Comparison of ENCODE assay signal across 24 cellular contexts in genomic region chr7:158265743-158266080, GRCh38.
DNase-seq lines count a peak whose midpoint lies in the region; ATAC-seq and TF ChIP-seq lines count a peak whose summit lies in the region.
"Had no signal": no experiment of that assay in that cellular context is flagged by ENCODE, and none has a peak within 500 bp of the region (broad histone marks: within the 10 kb centered on the region; RNA-seq: fewer than 3 reads in every experiment).

No MANE protein-coding gene starts in this region.

- H2BK120ac ChIP-seq in neuronal stem cell (ENCODE audit: low read depth, low read length): no peak overlapping the region

- no peaks in the 10 kb centered on the region for H3K4me1 Mint-ChIP-seq in activated naive CD8-positive, alpha-beta T cell treated with anti-CD3 and anti-CD28 coated beads, Interleukin-2, amount 10 ng/mL, durations not matched to agents 7 days and 5 days
- no peaks in the 10 kb centered on the region for H3K4me1 Mint-ChIP-seq in activated naive CD8-positive, alpha-beta T cell treated with anti-CD3 and anti-CD28 coated beads for 36 hours
- no peaks in the 10 kb centered on the region for H3K4me1 Mint-ChIP-seq in chondrocyte (ENCODE audit: low read depth)

- POLR2A ChIA-PET in activated naive CD8-positive, alpha-beta T cell treated with anti-CD3 and anti-CD28 coated beads, Interleukin-2, amount 10 ng/mL, durations not matched to agents 7 days and 5 days (lab: Charles Lee): no interaction called here

- intact Hi-C loops in upper lobe of right lung (cut with DNase I): no loop called here

- H2BK5ac ChIP-seq in neuronal stem cell (ENCODE audit: low read length): no peak overlapping the region

- H3K79me1 ChIP-seq in neuronal stem cell (ENCODE audit: low read depth, low read length): peaks cover 3% of the 10 kb centered on the region

- H3K36me3 Mint-ChIP-seq in activated naive CD8-positive, alpha-beta T cell treated with anti-CD3 and anti-CD28 coated beads, Interleukin-2, amount 10 ng/mL, durations not matched to agents 7 days and 5 days: no peaks in the 10 kb centered on the region
- no peaks in the 10 kb centered on the region for H3K36me3 Mint-ChIP-seq in activated naive CD8-positive, alpha-beta T cell treated with anti-CD3 and anti-CD28 coated beads for 36 hours
- H3K36me3 Mint-ChIP-seq in chondrocyte (ENCODE audit: low read depth): no peaks in the 10 kb centered on the region

- no peaks in the 10 kb centered on the region for H3K27me3 Mint-ChIP-seq in activated naive CD8-positive, alpha-beta T cell treated with anti-CD3 and anti-CD28 coated beads, Interleukin-2, amount 10 ng/mL, durations not matched to agents 7 days and 5 days
- H3K27me3 Mint-ChIP-seq in activated naive CD8-positive, alpha-beta T cell treated with anti-CD3 and anti-CD28 coated beads for 36 hours: no peaks in the 10 kb centered on the region
- H3K27me3 Mint-ChIP-seq in chondrocyte (ENCODE audit: low read depth): no peaks in the 10 kb centered on the region

- no peak overlapping the region for H3K23ac ChIP-seq in neuronal stem cell (ENCODE audit: low read depth, low read length, poor library complexity)

- H2AFZ ChIP-seq in neuronal stem cell (ENCODE audit: low read length): no peak overlapping the region

- H4K91ac ChIP-seq in neuronal stem cell (ENCODE audit: low read depth, low read length, poor library complexity): no peak overlapping the region

- H3K4me3 Mint-ChIP-seq in activated naive CD8-positive, alpha-beta T cell treated with anti-CD3 and anti-CD28 coated beads, Interleukin-2, amount 10 ng/mL, durations not matched to agents 7 days and 5 days: no peak overlapping the region
- H3K4me3 Mint-ChIP-seq in activated naive CD8-positive, alpha-beta T cell treated with anti-CD3 and anti-CD28 coated beads for 36 hours: no peak overlapping the region
- no peak overlapping the region for H3K4me3 Mint-ChIP-seq in chondrocyte (ENCODE audit: unreplicated experiment)

- no peak overlapping the region for H3K4me3 ChIP-seq in neuronal stem cell (ENCODE audit: low read length in 2 of 2)
- no peak overlapping the region for H3K4me3 ChIP-seq in upper lobe of right lung
- H3K4me3 ChIP-seq: SJCRH30 had no signal

- H3K4ac ChIP-seq in neuronal stem cell (ENCODE audit: low read length): no peak overlapping the region

- H3K4me2 ChIP-seq in neuronal stem cell (ENCODE audit: insufficient read depth, low read length, poor library complexity, severe bottlenecking): no peak overlapping the region

- H3K27me3 ChIP-seq in neuronal stem cell (ENCODE audit: control insufficient read depth in 3 of 3, insufficient read depth in 3 of 3, low read depth in 1 of 3, low read length in 3 of 3): peaks cover 0 to 8% (median 0%) of the 10 kb centered on the region in 3 experiments
- H3K27me3 ChIP-seq in upper lobe of right lung: no peaks in the 10 kb centered on the region
- H3K27me3 ChIP-seq: SJCRH30 had no signal

- H2BK12ac ChIP-seq in neuronal stem cell (ENCODE audit: low read length): no peak overlapping the region

- H3K4me1 ChIP-seq in neuronal stem cell (ENCODE audit: control insufficient read depth in 2 of 2, insufficient read depth in 1 of 2, low read depth in 1 of 2, low read length in 2 of 2): peaks cover 0 to 14% of the 10 kb centered on the region in 2 donors
- H3K4me1 ChIP-seq in upper lobe of right lung: no peaks in the 10 kb centered on the region
- H3K4me1 ChIP-seq: SJCRH30 had no signal

- no CpG with 5 or more reads among the region's 11 CpGs for WGBS in neuronal stem cell (ENCODE audit: extremely low coverage in 2 of 2, insufficient read length in 2 of 2, insufficient replicate concordance in 1 of 2), 2 donors

- peak; percentile 11 for DNase-seq in activated naive CD8-positive, alpha-beta T cell treated with anti-CD3 and anti-CD28 coated beads, Interleukin-2, amount 10 ng/mL, durations not matched to agents 7 days and 5 days
- no peak for DNase-seq in activated naive CD8-positive, alpha-beta T cell treated with anti-CD3 and anti-CD28 coated beads for 36 hours
- DNase-seq in chondrocyte (ENCODE audit: low spot score) (peak; percentile 56), neuronal stem cell (ENCODE audit: low spot score) (no peak), upper lobe of right lung (peak; percentile 31), NCI-H774 (lab: John Stamatoyannopoulos, UW) (no peak)
- DNase-seq: 8988T; ACHN; Calu3; DMS153; DND-41; Kasumi-1; NCI-H1092 treated with DMSO at 0.1 percent for 48 hours; NCI-H1436; NCI-H187; NCI-H2171 treated with DMSO at 0.1 percent for 48 hours; NCI-H345; NCI-H524; NCI-H82; NK-92 treated with Interleukin-12 subunit alpha and Interleukin-12 subunit beta, amount 100 ng/mL, for 24 hours; PC-3; SJCRH30 had no signal

- no peak overlapping the region for H3K27ac Mint-ChIP-seq in activated naive CD8-positive, alpha-beta T cell treated with anti-CD3 and anti-CD28 coated beads, Interleukin-2, amount 10 ng/mL, durations not matched to agents 7 days and 5 days
- H3K27ac Mint-ChIP-seq in activated naive CD8-positive, alpha-beta T cell treated with anti-CD3 and anti-CD28 coated beads for 36 hours: no peak overlapping the region
- H3K27ac Mint-ChIP-seq in chondrocyte (ENCODE audit: unreplicated experiment): no peak overlapping the region

- H3K9me3 ChIP-seq in neuronal stem cell (replicated peaks in 1 of 2; ENCODE audit: control insufficient read depth in 2 of 2, insufficient read depth in 1 of 2, low read depth in 1 of 2, low read length in 2 of 2) (peaks cover 0 to 23% of the 10 kb centered on the region in 2 donors), upper lobe of right lung (no peaks in the 10 kb centered on the region)
- H3K9me3 ChIP-seq: SJCRH30 had no signal

- no peak for ATAC-seq in activated naive CD8-positive, alpha-beta T cell treated with anti-CD3 and anti-CD28 coated beads, Interleukin-2, amount 10 ng/mL, durations not matched to agents 7 days and 5 days (ENCODE audit: low read depth)
- ATAC-seq in upper lobe of right lung (no peak), HG02973 (IDR thresholded peaks at IDR 0.05; ENCODE audit: unreplicated experiment) (no peak)
- ATAC-seq: HepG2, PC-3 had no signal

- H3K9ac ChIP-seq in neuronal stem cell (ENCODE audit: low read depth, low read length, poor library complexity): no peak overlapping the region

- H3K9me3 Mint-ChIP-seq in activated naive CD8-positive, alpha-beta T cell treated with anti-CD3 and anti-CD28 coated beads, Interleukin-2, amount 10 ng/mL, durations not matched to agents 7 days and 5 days: no peaks in the 10 kb centered on the region
- no peaks in the 10 kb centered on the region for H3K9me3 Mint-ChIP-seq in activated naive CD8-positive, alpha-beta T cell treated with anti-CD3 and anti-CD28 coated beads for 36 hours
- H3K9me3 Mint-ChIP-seq in chondrocyte (ENCODE audit: low read depth): peaks cover 6% of the 10 kb centered on the region

- H3K36me3 ChIP-seq in neuronal stem cell (replicated peaks in 1 of 2; ENCODE audit: control insufficient read depth in 2 of 2, insufficient read depth in 2 of 2, low read length in 2 of 2): peaks cover 0 to 6% of the 10 kb centered on the region in 2 donors
- no peaks in the 10 kb centered on the region for H3K36me3 ChIP-seq in upper lobe of right lung
- H3K36me3 ChIP-seq: SJCRH30 had no signal

- H4K8ac ChIP-seq in neuronal stem cell (ENCODE audit: low read depth, low read length): no peak overlapping the region

- peak overlapping the region; percentile 19 for H3K18ac ChIP-seq in neuronal stem cell (ENCODE audit: low read length)

- H3K27ac ChIP-seq in neuronal stem cell (replicated peaks; ENCODE audit: low read length) (no peak overlapping the region), upper lobe of right lung (no peak overlapping the region)
- H3K27ac ChIP-seq: SJCRH30 had no signal

- H2AK5ac ChIP-seq in neuronal stem cell (ENCODE audit: low read depth, low read length): peak overlapping the region; percentile 82

- TF ChIP-seq CTCF in chondrocyte (IDR thresholded peaks at IDR 0.05): no peak
- TF ChIP-seq CTCF in upper lobe of right lung (IDR thresholded peaks at IDR 0.05): no peak

- no peak overlapping the region for H3K14ac ChIP-seq in neuronal stem cell (ENCODE audit: low read length)

- no peak overlapping the region for H2BK15ac ChIP-seq in neuronal stem cell (ENCODE audit: low read length)

Comparison
In these comparisons a context has a peak if more than half of its experiments do, and no peak if none do; other contexts are left out.
1. DNase-seq: peak in activated naive CD8-positive, alpha-beta T cell treated with anti-CD3 and anti-CD28 coated beads, Interleukin-2, amount 10 ng/mL, durations not matched to agents 7 days and 5 days (single experiment), chondrocyte (single experiment) and upper lobe of right lung (single experiment); none in activated naive CD8-positive, alpha-beta T cell treated with anti-CD3 and anti-CD28 coated beads for 36 hours (single experiment), neuronal stem cell (single experiment) and NCI-H774 (single experiment).